Comparison of ENCODE assay signal across 23 cellular contexts in the genomic region with DNA sequence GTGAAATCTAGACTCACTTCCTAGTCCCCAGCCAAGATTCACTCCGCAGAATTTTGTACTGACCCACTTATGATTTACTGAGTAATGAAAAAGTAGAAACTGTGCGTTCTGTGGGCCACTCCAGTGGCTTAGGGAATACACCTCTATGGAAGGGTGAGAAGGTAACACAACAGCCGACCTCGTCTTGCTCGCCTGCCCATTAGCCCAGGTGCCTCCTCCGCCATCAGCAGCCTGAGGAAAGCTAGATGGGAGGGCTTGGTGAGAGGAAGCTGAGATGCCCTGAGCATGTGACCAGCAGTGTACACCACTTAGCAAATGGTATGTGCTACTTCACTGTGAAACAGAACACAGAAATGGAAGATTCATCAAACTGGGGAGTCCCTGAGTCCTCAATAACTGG.
"Had no signal": no experiment of that assay in that cellular context is flagged by ENCODE, and none has a peak within 500 bp of the region (broad histone marks: within the 10 kb centered on the region; RNA-seq: fewer than 3 reads in every experiment).

No MANE protein-coding gene starts in this region.

- DNase-seq: cortex of kidney; effector memory CD4-positive, alpha-beta T cell; foreskin keratinocyte; heart left ventricle; kidney; mesenchymal stem cell; midbrain; naive thymus-derived CD4-positive, alpha-beta T cell; occipital lobe; ovary; posterior cingulate gyrus; psoas muscle; right cardiac atrium; stimulated activated CD4-positive, alpha-beta T cell treated with anti-CD3 and anti-CD28 coated beads, Interleukin-2, amount 100 ng/mL, for 24 hours; stimulated activated CD4-positive, alpha-beta T cell treated with anti-CD3 and anti-CD28 coated beads, Interleukin-4, amount 100 ng/mL, for 24 hours; stimulated activated naive CD4-positive, alpha-beta T cell treated with Interleukin-2 at 50 U/mL for 16 hours; stomach; testis; tibial artery had no signal

- H3K4me1 ChIP-seq: foreskin keratinocyte, psoas muscle, testis, tibial artery had no signal

- H3K27ac ChIP-seq: esophagus muscularis mucosa, foreskin keratinocyte, gastroesophageal sphincter, heart left ventricle, hepatocyte, ovary, psoas muscle, sigmoid colon, stomach, testis, tibial artery had no signal

- H3K9me3 ChIP-seq: esophagus muscularis mucosa, gastroesophageal sphincter, heart left ventricle, ovary, psoas muscle, sigmoid colon, stomach, testis, tibial artery had no signal

- H3K27me3 ChIP-seq: foreskin keratinocyte, ovary, testis had no signal

- H3K36me3 ChIP-seq: esophagus muscularis mucosa, gastroesophageal sphincter, heart left ventricle, ovary, sigmoid colon, stomach, tibial artery had no signal

- H3K4me3 ChIP-seq: esophagus muscularis mucosa, gastroesophageal sphincter, heart left ventricle, hepatocyte, ovary, psoas muscle, sigmoid colon, stomach, testis, tibial artery had no signal
